Comparison of ENCODE assay signal across 20 cellular contexts in genomic region chr11:110044226-110044968, GRCh38.
"Had no signal": no experiment of that assay in that cellular context is flagged by ENCODE, and none has a peak within 500 bp of the region (broad histone marks: within the 10 kb centered on the region; RNA-seq: fewer than 3 reads in every experiment).

No MANE protein-coding gene starts in this region.

- H3K79me2 ChIP-seq: hepatocyte had no signal

- H3K27ac Mint-ChIP-seq: naive B cell; nephron; stimulated activated naive B cell treated with anti-CD40 and anti-IgM and Interleukin-4, amounts not matched to agents 10 μg/mL and 1 μg/mL and 100 μg/mL, for 72 hours; stimulated activated naive CD8-positive, alpha-beta T cell treated with anti-CD3 and anti-CD28 coated beads, Interleukin-15, amount 100 ng/mL, for 72 hours had no signal

- H3K4me2 ChIP-seq: hepatocyte had no signal

- H3K4me1 ChIP-seq: spleen had no signal

- H3K4me3 ChIP-seq: hepatocyte, lung, spleen, thoracic aorta, transverse colon had no signal

- H2AFZ ChIP-seq: hepatocyte had no signal

- DNase-seq: dermis blood vessel endothelial cell; foreskin melanocyte; left colon; left ventricle myocardium superior; mesenchymal stem cell; naive B cell; posterior cingulate gyrus; spleen; stimulated activated CD4-positive, alpha-beta T cell treated with anti-CD3 and anti-CD28 coated beads, Interleukin-15, amount 100 ng/mL, for 24 hours; stimulated activated CD4-positive, alpha-beta T cell treated with anti-CD3 and anti-CD28 coated beads, Interleukin-1b, Interleukin-23, amount 100 ng/mL, for 48 hours; stimulated activated CD4-positive, alpha-beta T cell treated with anti-CD3 and anti-CD28 coated beads, Interleukin-4, amount 100 ng/mL, for 24 hours; stimulated activated naive B cell treated with anti-CD40 and anti-IgM and Interleukin-4, amounts not matched to agents 10 μg/mL and 1 μg/mL and 100 μg/mL, for 72 hours; stimulated activated naive CD8-positive, alpha-beta T cell treated with anti-CD3 and anti-CD28 coated beads, Interleukin-15, amount 100 ng/mL, for 72 hours; transverse colon had no signal

- H3K4me3 Mint-ChIP-seq: naive B cell; nephron; stimulated activated naive B cell treated with anti-CD40 and anti-IgM and Interleukin-4, amounts not matched to agents 10 μg/mL and 1 μg/mL and 100 μg/mL, for 72 hours; stimulated activated naive CD8-positive, alpha-beta T cell treated with anti-CD3 and anti-CD28 coated beads, Interleukin-15, amount 100 ng/mL, for 72 hours had no signal

- H3K9me3 ChIP-seq: thoracic aorta, transverse colon had no signal

- FAIRE-seq: colon had no signal

- H3K27ac ChIP-seq: hepatocyte, spleen, thoracic aorta, transverse colon had no signal

- H3K9me3 Mint-ChIP-seq: nephron; stimulated activated naive CD8-positive, alpha-beta T cell treated with anti-CD3 and anti-CD28 coated beads, Interleukin-15, amount 100 ng/mL, for 72 hours had no signal

- ATAC-seq: left colon; left ventricle myocardium superior; sciatic nerve; stimulated activated naive B cell treated with anti-CD40 and anti-IgM and Interleukin-4, amounts not matched to agents 10 μg/mL and 1 μg/mL and 100 μg/mL, for 72 hours; stimulated activated naive CD8-positive, alpha-beta T cell treated with anti-CD3 and anti-CD28 coated beads, Interleukin-15, amount 100 ng/mL, for 72 hours had no signal

- H3K36me3 ChIP-seq: spleen, thoracic aorta, transverse colon had no signal

- H3K27me3 ChIP-seq: hepatocyte, transverse colon had no signal

- H3K4me1 Mint-ChIP-seq: naive B cell; nephron; stimulated activated naive CD8-positive, alpha-beta T cell treated with anti-CD3 and anti-CD28 coated beads, Interleukin-15, amount 100 ng/mL, for 72 hours had no signal
